In the genomic region with DNA sequence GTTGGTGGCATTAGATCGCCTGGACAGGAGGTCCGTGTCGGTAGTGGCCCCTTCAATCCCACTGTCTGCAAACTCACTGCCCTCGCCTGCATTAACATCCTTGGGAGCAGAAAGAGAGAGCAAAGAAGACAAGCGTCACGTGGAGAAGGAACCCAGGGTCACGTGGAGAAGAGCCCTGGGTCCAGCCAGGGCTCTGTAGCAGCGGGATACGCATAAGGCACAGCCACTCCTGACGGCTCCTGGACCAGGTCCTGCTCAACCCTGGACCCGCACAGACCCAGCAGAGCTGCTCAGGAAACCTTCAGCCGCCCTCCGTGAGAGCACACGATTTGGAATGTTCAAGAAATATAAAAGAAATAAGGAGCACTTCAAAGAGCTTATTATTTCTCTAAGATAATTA, we compare ENCODE assay signal across 24 cellular contexts.
"Had no signal": no experiment of that assay in that cellular context is flagged by ENCODE, and none has a peak within 500 bp of the region (broad histone marks: within the 10 kb centered on the region; RNA-seq: fewer than 3 reads in every experiment).

No MANE protein-coding gene starts in this region.

- H3K27me3 Mint-ChIP-seq: effector memory CD8-positive, alpha-beta T cell; naive thymus-derived CD4-positive, alpha-beta T cell; stimulated activated memory B cell treated with anti-CD40 and anti-IgM and Interleukin-4, amounts not matched to agents 10 μg/mL and 1 μg/mL and 100 μg/mL, for 72 hours had no signal

- H3K4me3 ChIP-seq: esophagus squamous epithelium, heart right ventricle, left lung, ovary, psoas muscle, sigmoid colon, testis, tibial artery, upper lobe of left lung had no signal

- ATAC-seq: effector memory CD8-positive, alpha-beta T cell; heart right ventricle; left cardiac atrium; left lung; naive thymus-derived CD4-positive, alpha-beta T cell; psoas muscle; stimulated activated memory B cell treated with anti-CD40 and anti-IgM and Interleukin-4, amounts not matched to agents 10 μg/mL and 1 μg/mL and 100 μg/mL, for 72 hours; stimulated activated naive CD8-positive, alpha-beta T cell treated with anti-CD3 and anti-CD28 coated beads, Interleukin-15, Interleukin-2, amounts not matched to agents 100 U/mL and 50 U/mL, for 24 hours had no signal

- H3K9me3 ChIP-seq: esophagus squamous epithelium, heart right ventricle, left lung, ovary, psoas muscle, sigmoid colon, testis, tibial artery, upper lobe of left lung had no signal

- H3K27me3 ChIP-seq: esophagus squamous epithelium, left lung, ovary, sigmoid colon, testis, tibial artery, upper lobe of left lung had no signal

- H3K36me3 Mint-ChIP-seq: stimulated activated memory B cell treated with anti-CD40 and anti-IgM and Interleukin-4, amounts not matched to agents 10 μg/mL and 1 μg/mL and 100 μg/mL, for 72 hours had no signal

- H3K4me1 ChIP-seq: esophagus squamous epithelium, left lung, psoas muscle, sigmoid colon, tibial artery, upper lobe of left lung had no signal

- H3K4me3 Mint-ChIP-seq: effector memory CD8-positive, alpha-beta T cell; naive thymus-derived CD4-positive, alpha-beta T cell; nephron; stimulated activated memory B cell treated with anti-CD40 and anti-IgM and Interleukin-4, amounts not matched to agents 10 μg/mL and 1 μg/mL and 100 μg/mL, for 72 hours had no signal

- DNase-seq: cortex of kidney; effector memory CD8-positive, alpha-beta T cell; erythroblast; esophagus squamous epithelium; foreskin melanocyte; glutamatergic neuron; heart right ventricle; hippocampal formation; left cardiac atrium; left lung; mesenchymal stem cell; midbrain; naive thymus-derived CD4-positive, alpha-beta T cell; ovary; psoas muscle; right cardiac atrium; sigmoid colon; stimulated activated CD4-positive, alpha-beta T cell treated with anti-CD3 and anti-CD28 coated beads, Interleukin-4, amount 100 ng/mL, for 4 hours; stimulated activated naive CD8-positive, alpha-beta T cell treated with anti-CD3 and anti-CD28 coated beads, Interleukin-15, Interleukin-2, amounts not matched to agents 100 U/mL and 50 U/mL, for 24 hours; tibial artery had no signal

- H3K36me3 ChIP-seq: left lung, ovary, sigmoid colon, tibial artery, upper lobe of left lung had no signal

- H3K27ac ChIP-seq: esophagus squamous epithelium, heart right ventricle, left lung, ovary, psoas muscle, sigmoid colon, testis, tibial artery, upper lobe of left lung had no signal

- H3K27ac Mint-ChIP-seq: effector memory CD8-positive, alpha-beta T cell; naive thymus-derived CD4-positive, alpha-beta T cell; nephron; stimulated activated memory B cell treated with anti-CD40 and anti-IgM and Interleukin-4, amounts not matched to agents 10 μg/mL and 1 μg/mL and 100 μg/mL, for 72 hours had no signal

- H3K9me3 Mint-ChIP-seq: naive thymus-derived CD4-positive, alpha-beta T cell; nephron; stimulated activated memory B cell treated with anti-CD40 and anti-IgM and Interleukin-4, amounts not matched to agents 10 μg/mL and 1 μg/mL and 100 μg/mL, for 72 hours had no signal

- H3K4me1 Mint-ChIP-seq: stimulated activated memory B cell treated with anti-CD40 and anti-IgM and Interleukin-4, amounts not matched to agents 10 μg/mL and 1 μg/mL and 100 μg/mL, for 72 hours had no signal
